Comparison of ENCODE assay signal across 9 cellular contexts in genomic region chr13:79194272-79194671, GRCh38.
DNase-seq lines count a peak whose midpoint lies in the region; ATAC-seq and TF ChIP-seq lines count a peak whose summit lies in the region.
"Had no signal": no experiment of that assay in that cellular context is flagged by ENCODE, and none has a peak within 500 bp of the region (broad histone marks: within the 10 kb centered on the region; RNA-seq: fewer than 3 reads in every experiment).

No MANE protein-coding gene starts in this region.

- H3K4me2 ChIP-seq in Karpas-422 (ENCODE audit: low read depth, low read length, poor library complexity, severe bottlenecking): peak overlapping the region; percentile 83

- no peaks in the 10 kb centered on the region for H3K36me3 ChIP-seq in Karpas-422 (ENCODE audit: insufficient read depth, low read length)
- H3K36me3 ChIP-seq in effector memory CD4-positive, alpha-beta T cell (ENCODE audit: control insufficient read depth, insufficient read depth, low read length): no peaks in the 10 kb centered on the region
- H3K36me3 ChIP-seq in ascending aorta: no peaks in the 10 kb centered on the region

- ATAC-seq in GM18502 (IDR thresholded peaks at IDR 0.05; ENCODE audit: poor library complexity, unreplicated experiment) (peak; percentile 93), GM21576 (IDR thresholded peaks at IDR 0.05; ENCODE audit: unreplicated experiment) (peak; percentile 95)
- ATAC-seq: HCT116 had no signal

- no peak overlapping the region for H3K9ac ChIP-seq in Karpas-422 (ENCODE audit: low read length)

- H3K9me2 ChIP-seq in Karpas-422 (replicated peaks; ENCODE audit: insufficient read depth, low read length): no peaks in the 10 kb centered on the region

- H3K9me3 ChIP-seq in Karpas-422 (ENCODE audit: low read length): no peaks in the 10 kb centered on the region
- no peaks in the 10 kb centered on the region for H3K9me3 ChIP-seq in effector memory CD4-positive, alpha-beta T cell (ENCODE audit: control insufficient read depth, low read length)
- no peaks in the 10 kb centered on the region for H3K9me3 ChIP-seq in ascending aorta

- H3K79me2 ChIP-seq in Karpas-422 (ENCODE audit: low read length): no peaks in the 10 kb centered on the region

- intact Hi-C loops in ascending aorta (cut with DNase I): no loop called here

- H2AFZ ChIP-seq in Karpas-422 (ENCODE audit: low read length): no peak overlapping the region

- no peaks in the 10 kb centered on the region for H3K27me3 ChIP-seq in Karpas-422 (ENCODE audit: low read length)
- H3K27me3 ChIP-seq in effector memory CD4-positive, alpha-beta T cell (replicated peaks; ENCODE audit: control insufficient read depth, insufficient read depth, low read length, poor library complexity, severe bottlenecking): no peaks in the 10 kb centered on the region
- no peaks in the 10 kb centered on the region for H3K27me3 ChIP-seq in ascending aorta

- H4K20me1 ChIP-seq in Karpas-422 (ENCODE audit: insufficient read depth, low read depth, low read length): no peaks in the 10 kb centered on the region

- DNase-seq in Karpas-422 (peak; percentile 93), ascending aorta (ENCODE audit: low spot score in 2 of 2) (no peak), NCI-H69 (lab: John Stamatoyannopoulos, UW) (no peak), HuH-7 (ENCODE audit: low spot score) (no peak), D341Med (ENCODE audit: low spot score) (no peak)
- DNase-seq in effector memory CD4-positive, alpha-beta T cell: peak; percentile 1 to 5 (median 2)

- H3K27ac ChIP-seq in Karpas-422 (ENCODE audit: low read length): no peak overlapping the region
- H3K27ac ChIP-seq in effector memory CD4-positive, alpha-beta T cell (ENCODE audit: insufficient read depth, low read length, poor library complexity, severe bottlenecking): no peak overlapping the region
- H3K27ac ChIP-seq in ascending aorta: no peak overlapping the region

- TF ChIP-seq CTCF in ascending aorta (IDR thresholded peaks at IDR 0.05): no peak

- H3K4me3 ChIP-seq in Karpas-422 (ENCODE audit: low read length) (peak overlapping the region; percentile 52), ascending aorta (no peak overlapping the region)
- no peak overlapping the region for H3K4me3 ChIP-seq in effector memory CD4-positive, alpha-beta T cell (ENCODE audit: insufficient read depth, low read depth, low read length, poor library complexity, severe bottlenecking)

- H3K4me1 ChIP-seq in Karpas-422 (ENCODE audit: low read length) (peaks cover 49% of the 10 kb centered on the region), ascending aorta (no peaks in the 10 kb centered on the region)
- peaks cover 5% of the 10 kb centered on the region for H3K4me1 ChIP-seq in effector memory CD4-positive, alpha-beta T cell (ENCODE audit: control insufficient read depth, insufficient read depth, low read length, poor library complexity, severe bottlenecking)

Comparison
In these comparisons a context has a peak if more than half of its experiments do, and no peak if none do; other contexts are left out.
1. DNase-seq: peak in Karpas-422 (single experiment) and effector memory CD4-positive, alpha-beta T cell (3 of 3); none in ascending aorta (0 of 2), NCI-H69 (single experiment), HuH-7 (single experiment) and D341Med (single experiment).